20 cellular contexts compared by ENCODE assay signal in genomic region chr16:50856991-50857390, GRCh38.
"Had no signal": no experiment of that assay in that cellular context is flagged by ENCODE, and none has a peak within 500 bp of the region (broad histone marks: within the 10 kb centered on the region; RNA-seq: fewer than 3 reads in every experiment).

No MANE protein-coding gene starts in this region.

- H3K4me3 Mint-ChIP-seq: activated CD8-positive, alpha-beta T cell treated with anti-CD3 and anti-CD28 coated beads for 36 hours; activated naive CD8-positive, alpha-beta T cell treated with anti-CD3 and anti-CD28 coated beads, Interleukin-2, amount 10 ng/mL, durations not matched to agents 7 days and 5 days; activated T-cell treated with anti-CD3 and anti-CD28 coated beads, Interleukin-2, amount 50 U/mL, for 72 hours had no signal

- H3K27ac Mint-ChIP-seq: activated CD8-positive, alpha-beta T cell treated with anti-CD3 and anti-CD28 coated beads for 36 hours; activated naive CD8-positive, alpha-beta T cell treated with anti-CD3 and anti-CD28 coated beads, Interleukin-2, amount 10 ng/mL, durations not matched to agents 7 days and 5 days; activated T-cell treated with anti-CD3 and anti-CD28 coated beads, Interleukin-2, amount 50 U/mL, for 72 hours had no signal

- H3K36me3 Mint-ChIP-seq: activated naive CD8-positive, alpha-beta T cell treated with anti-CD3 and anti-CD28 coated beads, Interleukin-2, amount 10 ng/mL, durations not matched to agents 7 days and 5 days had no signal

- H3K27me3 ChIP-seq: adrenal gland had no signal

- H3K4me1 Mint-ChIP-seq: activated naive CD8-positive, alpha-beta T cell treated with anti-CD3 and anti-CD28 coated beads, Interleukin-2, amount 10 ng/mL, durations not matched to agents 7 days and 5 days had no signal

- H3K9me3 ChIP-seq: adrenal gland had no signal

- H3K4me1 ChIP-seq: adrenal gland had no signal

- H3K4me3 ChIP-seq: adrenal gland, SK-N-MC had no signal

- H3K36me3 ChIP-seq: adrenal gland had no signal

- H3K9me3 Mint-ChIP-seq: activated CD8-positive, alpha-beta T cell treated with anti-CD3 and anti-CD28 coated beads for 36 hours; activated naive CD8-positive, alpha-beta T cell treated with anti-CD3 and anti-CD28 coated beads, Interleukin-2, amount 10 ng/mL, durations not matched to agents 7 days and 5 days; activated T-cell treated with anti-CD3 and anti-CD28 coated beads, Interleukin-2, amount 50 U/mL, for 72 hours had no signal

- DNase-seq: activated CD4-positive, alpha-beta T cell treated with anti-CD3 and anti-CD28 coated beads for 4 hours; activated CD8-positive, alpha-beta memory T cell treated with anti-CD3 and anti-CD28 coated beads, Interleukin-2, amount 50 U/mL, for 4 hours; activated CD8-positive, alpha-beta T cell treated with anti-CD3 and anti-CD28 coated beads for 36 hours; activated naive CD4-positive, alpha-beta T cell treated with anti-CD3 and anti-CD28 coated beads, Interleukin-2, amount 50 U/mL, for 16 hours; activated naive CD8-positive, alpha-beta T cell treated with anti-CD3 and anti-CD28 coated beads, Interleukin-2, amount 10 ng/mL, durations not matched to agents 7 days and 5 days; activated T-cell treated with anti-CD3 and anti-CD28 coated beads, Interleukin-2, amount 50 U/mL, for 72 hours; adrenal gland; anterior cingulate cortex; cerebellar nuclear complex; KG1; NCI-H1048; NCI-H146; NCI-H187 treated with DMSO at 0.1 percent for 48 hours; NCI-H2081 treated with DMSO at 0.1 percent for 48 hours; NCI-H345; NCI-H510A; SIG-M5; T-helper 1 cell had no signal

- ATAC-seq: activated CD4-positive, CD25-positive, alpha-beta regulatory T cell treated with anti-CD3 and anti-CD28 coated beads, Interleukin-2, amount 50 U/mL, for 24 hours; activated CD8-positive, alpha-beta T cell treated with anti-CD3 and anti-CD28 coated beads for 36 hours; activated T-cell treated with anti-CD3 and anti-CD28 coated beads, Interleukin-2, amount 50 U/mL, for 72 hours had no signal

- H3K27ac ChIP-seq: adrenal gland, SK-N-MC had no signal
